12 cellular contexts compared by ENCODE assay signal in the genomic region with DNA sequence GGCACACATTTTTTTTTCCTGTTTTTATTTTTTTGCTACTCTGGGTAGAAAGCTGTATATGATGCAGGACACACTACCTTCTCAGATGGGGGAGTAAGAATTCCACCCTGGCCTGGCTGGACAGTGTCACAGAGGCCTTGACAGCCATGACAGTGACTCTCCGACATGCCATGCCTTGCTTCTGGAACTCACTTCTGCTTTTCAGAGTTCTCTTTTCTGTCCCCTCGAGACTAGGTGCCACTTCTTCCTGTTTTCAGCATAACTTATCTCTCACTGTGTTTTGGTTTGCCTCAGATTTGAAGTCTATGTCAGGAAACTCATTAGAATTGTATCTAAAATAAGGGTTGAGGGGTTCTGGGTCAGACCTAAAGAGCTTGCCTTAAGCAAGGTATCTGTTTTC.
DNase-seq lines count a peak whose midpoint lies in the region; ATAC-seq and TF ChIP-seq lines count a peak whose summit lies in the region.
"Had no signal": no experiment of that assay in that cellular context is flagged by ENCODE, and none has a peak within 500 bp of the region (broad histone marks: within the 10 kb centered on the region; RNA-seq: fewer than 3 reads in every experiment).

No MANE protein-coding gene starts in this region.

- DNase-seq in Kasumi-1 (lab: John Stamatoyannopoulos, UW) = peak; percentile 83 to 87
- peak; percentile 29 to 65 for DNase-seq in memory B cell (ENCODE audit: low spot score in 2 of 2)
- no peak for DNase-seq in adrenal gland
- no peak for DNase-seq in nucleus accumbens (lab: John Stamatoyannopoulos, UW)
- DNase-seq in NCI-H1694 (lab: John Stamatoyannopoulos, UW) = no peak
- DNase-seq in activated T-cell treated with anti-CD3 and anti-CD28 coated beads, Interleukin-2, amount 50 U/mL, for 4 hours = no peak
- DNase-seq: DND-41, NCI-H226 had no signal

- no peaks in the 10 kb centered on the region for H3K4me1 ChIP-seq in adrenal gland (replicated peaks in 1 of 2)
- H3K4me1 ChIP-seq: pancreas had no signal

- H3K27ac Mint-ChIP-seq in memory B cell = peak overlapping the region; percentile 88

- intact Hi-C loops in adrenal gland (cut with DNase I) = no loop called here

- H3K4me1 Mint-ChIP-seq in memory B cell = peaks cover 69% of the 10 kb centered on the region
- peaks cover 50% of the 10 kb centered on the region for H3K4me1 Mint-ChIP-seq in activated T-cell treated with anti-CD3 and anti-CD28 coated beads, Interleukin-2, amount 50 U/mL, for 4 hours (ENCODE audit: low read depth)
- H3K4me1 Mint-ChIP-seq: brain had no signal

- H3K27me3 Mint-ChIP-seq in memory B cell = no peaks in the 10 kb centered on the region
- no peaks in the 10 kb centered on the region for H3K27me3 Mint-ChIP-seq in activated T-cell treated with anti-CD3 and anti-CD28 coated beads, Interleukin-2, amount 50 U/mL, for 4 hours (ENCODE audit: low read depth)
- H3K27me3 Mint-ChIP-seq: brain had no signal

- peaks cover 1% of the 10 kb centered on the region for H3K9me3 Mint-ChIP-seq in memory B cell
- H3K9me3 Mint-ChIP-seq in activated T-cell treated with anti-CD3 and anti-CD28 coated beads, Interleukin-2, amount 50 U/mL, for 4 hours = no peaks in the 10 kb centered on the region

- H3K4me3 ChIP-seq in adrenal gland = no peak overlapping the region
- H3K4me3 ChIP-seq: pancreas had no signal

- no peak for TF ChIP-seq POLR2A in adrenal gland (IDR thresholded peaks at IDR 0.05)

- peaks cover 0 to 16% (median 0%) of the 10 kb centered on the region in 3 donors for H3K9me3 ChIP-seq in adrenal gland (replicated peaks in 1 of 3)
- H3K9me3 ChIP-seq: pancreas had no signal

- peak overlapping the region; percentile 16 for H3K4me3 Mint-ChIP-seq in memory B cell
- H3K4me3 Mint-ChIP-seq in activated T-cell treated with anti-CD3 and anti-CD28 coated beads, Interleukin-2, amount 50 U/mL, for 4 hours = no peak overlapping the region
- H3K4me3 Mint-ChIP-seq: brain had no signal

- no peaks in the 10 kb centered on the region for H3K27me3 ChIP-seq in adrenal gland
- H3K27me3 ChIP-seq: pancreas had no signal

- no peak for TF ChIP-seq CTCF in adrenal gland (IDR thresholded peaks at IDR 0.05)

- H3K36me3 ChIP-seq in adrenal gland (replicated peaks in 1 of 2) = no peaks in the 10 kb centered on the region
- H3K36me3 ChIP-seq: pancreas had no signal

- ATAC-seq in GM18520 (IDR thresholded peaks at IDR 0.05; ENCODE audit: unreplicated experiment) (peak; percentile 75), HG02571 (IDR thresholded peaks at IDR 0.05; ENCODE audit: unreplicated experiment) (peak; percentile 73), memory B cell (ENCODE audit: low read depth) (peak; percentile 97)
- no peak for ATAC-seq in activated T-cell treated with anti-CD3 and anti-CD28 coated beads, Interleukin-2, amount 50 U/mL, for 4 hours

- 40 to 66% (median 62%) methylated on average over 2 of the region's 2 CpGs for WGBS in adrenal gland, 4 donors

- no peak overlapping the region for H3K27ac ChIP-seq in adrenal gland
- H3K27ac ChIP-seq: pancreas had no signal

- no peaks in the 10 kb centered on the region for H3K36me3 Mint-ChIP-seq in memory B cell
- H3K36me3 Mint-ChIP-seq in activated T-cell treated with anti-CD3 and anti-CD28 coated beads, Interleukin-2, amount 50 U/mL, for 4 hours (ENCODE audit: insufficient read depth) = no peaks in the 10 kb centered on the region

Comparison
In these comparisons a context has a peak if more than half of its experiments do, and no peak if none do; other contexts are left out.
1. ATAC-seq: peak in GM18520 (single experiment), HG02571 (single experiment) and memory B cell (single experiment); none in activated T-cell treated with anti-CD3 and anti-CD28 coated beads, Interleukin-2, amount 50 U/mL, for 4 hours (0 of 2).
2. DNase-seq: peak in Kasumi-1 (2 of 2) and memory B cell (2 of 2); none in adrenal gland (0 of 7), nucleus accumbens (0 of 56), NCI-H1694 (single experiment) and activated T-cell treated with anti-CD3 and anti-CD28 coated beads, Interleukin-2, amount 50 U/mL, for 4 hours (single experiment).